Comparison of ENCODE assay signal across 2 cellular contexts in genomic region chr17:58364270-58364942, GRCh38.
TF ChIP-seq lines count a peak whose summit lies in the region.

No MANE protein-coding gene starts in this region.

TF ChIP-seq in K562, 482 proteins besides CTCF, POLR2A, EP300 and RAD21 (continued from another document and continues in another):
- peak; percentile 86 for TF ChIP-seq ZBTB2 (IDR thresholded peaks at IDR 0.05)
- no peak for TF ChIP-seq STAT6 (CRISPR knock-in tag; IDR thresholded peaks at IDR 0.05)
- TF ChIP-seq ZBTB33 (CRISPR knock-in tag; IDR thresholded peaks at IDR 0.05), result no peak
- TF ChIP-seq CREB3L1 (IDR thresholded peaks at IDR 0.05; ENCODE audit: borderline replicate concordance, low read depth), result no peak
- TF ChIP-seq HDAC3 (IDR thresholded peaks at IDR 0.05; ENCODE audit: borderline replicate concordance, partially characterized antibody), result peak; percentile 44
- 0 out of 2 replicates have a peak, but pooled peaks have one; percentile 32 for TF ChIP-seq POLR2G (IDR thresholded peaks at IDR 0.05; ENCODE audit: low read depth, low read length)
- peak; percentile 60 to 78; a peak in 3 of 4 replicates for TF ChIP-seq MAZ (CRISPR knock-in tag; conservative IDR thresholded peaks at IDR 0.05 in 1 of 2, IDR thresholded peaks at IDR 0.05 in 1 of 2)
- TF ChIP-seq MAFK (IDR thresholded peaks at IDR 0.05; ENCODE audit: low read length), result 0 out of 2 replicates have a peak, but pooled peaks have one; percentile 2
- peak; percentile 95 for TF ChIP-seq SMARCE1 (IDR thresholded peaks at IDR 0.05)
- no peak for TF ChIP-seq NR2C2 (CRISPR knock-in tag; IDR thresholded peaks at IDR 0.05)
- TF ChIP-seq NR2C2 (tag; IDR thresholded peaks at IDR 0.05), result peak; percentile 53; the same call in 1 of the 2 replicates
- no peak for TF ChIP-seq RFX5 (IDR thresholded peaks at IDR 0.05; ENCODE audit: low read depth, low read length)
- TF ChIP-seq SMAD4 (CRISPR knock-in tag; conservative IDR thresholded peaks at IDR 0.05), result peak; percentile 55; the same call in 1 of the 2 replicates
- peak; percentile 71; the same call in 1 of the 2 replicates for TF ChIP-seq BCOR (IDR thresholded peaks at IDR 0.05)
- peak; percentile 33; the same call in 1 of the 2 replicates for TF ChIP-seq RAD51 (IDR thresholded peaks at IDR 0.05; ENCODE audit: borderline replicate concordance, low read depth)
- peak; percentile 93 for TF ChIP-seq SOX6 (IDR thresholded peaks at IDR 0.05)
- TF ChIP-seq ZNF197 (CRISPR knock-in tag; IDR thresholded peaks at IDR 0.05; ENCODE audit: low read depth), result no peak
- TF ChIP-seq KDM1A (IDR thresholded peaks at IDR 0.05), result peak; percentile 89 to 91
- no peak for TF ChIP-seq BRF2 (IDR thresholded peaks at IDR 0.05; ENCODE audit: borderline replicate concordance, insufficient read depth, insufficient read length)
- TF ChIP-seq TCF7 (IDR thresholded peaks at IDR 0.05; ENCODE audit: borderline replicate concordance), result no peak
- peak; percentile 67 to 76; a peak in 1 of 4 replicates for TF ChIP-seq ARNT (IDR thresholded peaks at IDR 0.05)
- peak; percentile 87 for TF ChIP-seq GATA2 (CRISPR knock-in tag; IDR thresholded peaks at IDR 0.05)
- TF ChIP-seq TCF3 (CRISPR knock-in tag; IDR thresholded peaks at IDR 0.05), result peak; percentile 86
- TF ChIP-seq POLR2AphosphoS5 (IDR thresholded peaks at IDR 0.05; ENCODE audit: control insufficient read depth, insufficient read depth, low read depth, low read length), result peak; percentile 71; the same call in 1 of the 2 replicates

TF ChIP-seq in HepG2, 621 proteins besides CTCF, POLR2A, EP300 and RAD21 (continued from another document and continues in another):
- TF ChIP-seq TRIM22 (IDR thresholded peaks at IDR 0.05), result no peak
- TF ChIP-seq ZBTB20 (CRISPR knock-in tag; IDR thresholded peaks at IDR 0.05; ENCODE audit: borderline replicate concordance, low read depth), result no peak
- TF ChIP-seq MAFF (IDR thresholded peaks at IDR 0.05; ENCODE audit: low read depth, low read length), result no peak
- TF ChIP-seq HMG20A (CRISPR knock-in tag; IDR thresholded peaks at IDR 0.05; ENCODE audit: borderline replicate concordance), result 0 out of 2 replicates have a peak, but pooled peaks have one; percentile 7
- TF ChIP-seq PATZ1 (CRISPR knock-in tag; IDR thresholded peaks at IDR 0.05), result peak; percentile 97
- no peak for TF ChIP-seq ZNF597 (CRISPR knock-in tag; IDR thresholded peaks at IDR 0.05)
- TF ChIP-seq ZNF674 (CRISPR knock-in tag; IDR thresholded peaks at IDR 0.05; ENCODE audit: low read depth), result peak; percentile 69; the same call in 1 of the 2 replicates
- TF ChIP-seq ZFY (CRISPR knock-in tag; IDR thresholded peaks at IDR 0.05), result peak; percentile 70
- no peak for TF ChIP-seq ZNF468 (CRISPR knock-in tag; IDR thresholded peaks at IDR 0.05)
- TF ChIP-seq HMGXB3 (CRISPR knock-in tag; IDR thresholded peaks at IDR 0.05; ENCODE audit: borderline replicate concordance), result no peak
- no peak for TF ChIP-seq ZNF724P (CRISPR knock-in tag; IDR thresholded peaks at IDR 0.05; ENCODE audit: borderline replicate concordance)
- TF ChIP-seq ZNF160 (CRISPR knock-in tag; IDR thresholded peaks at IDR 0.05), result no peak
- TF ChIP-seq ZNF740 (CRISPR knock-in tag; IDR thresholded peaks at IDR 0.05), result peak; percentile 84
- TF ChIP-seq E2F5 (CRISPR knock-in tag; conservative IDR thresholded peaks at IDR 0.05), result no peak
- TF ChIP-seq GTF3A (CRISPR knock-in tag; conservative IDR thresholded peaks at IDR 0.05), result no peak
- TF ChIP-seq TBP (CRISPR knock-in tag; IDR thresholded peaks at IDR 0.05), result no peak
- TF ChIP-seq DZIP1 (CRISPR knock-in tag; IDR thresholded peaks at IDR 0.05), result 0 out of 2 replicates have a peak, but pooled peaks have one; percentile 23
- no peak for TF ChIP-seq ZBTB43 (CRISPR knock-in tag; conservative IDR thresholded peaks at IDR 0.05)
- no peak for TF ChIP-seq ELK4 (CRISPR knock-in tag; IDR thresholded peaks at IDR 0.05; ENCODE audit: borderline replicate concordance)
- TF ChIP-seq TOE1 (CRISPR knock-in tag; IDR thresholded peaks at IDR 0.05), result 0 out of 2 replicates have a peak, but pooled peaks have one; percentile 64
- peak; percentile 74 for TF ChIP-seq NCOA2 (CRISPR knock-in tag; IDR thresholded peaks at IDR 0.05)
- TF ChIP-seq ZNF878 (CRISPR knock-in tag; IDR thresholded peaks at IDR 0.05), result no peak
- TF ChIP-seq ZNF264 (CRISPR knock-in tag; IDR thresholded peaks at IDR 0.05), result no peak
- no peak for TF ChIP-seq ZNF10 (CRISPR knock-in tag; IDR thresholded peaks at IDR 0.05; ENCODE audit: borderline replicate concordance, low read depth)
- TF ChIP-seq TBX2 (CRISPR knock-in tag; IDR thresholded peaks at IDR 0.05; ENCODE audit: borderline replicate concordance), result peak; percentile 81
- peak; percentile 69; the same call in 1 of the 2 replicates for TF ChIP-seq ZNF780A (CRISPR knock-in tag; IDR thresholded peaks at IDR 0.05)
- TF ChIP-seq YEATS4 (CRISPR knock-in tag; IDR thresholded peaks at IDR 0.05; ENCODE audit: borderline replicate concordance), result no peak
- TF ChIP-seq MZF1 (CRISPR knock-in tag; IDR thresholded peaks at IDR 0.05; ENCODE audit: borderline replicate concordance), result no peak
- peak; percentile 79; the same call in 1 of the 2 replicates for TF ChIP-seq ZFP91 (CRISPR knock-in tag; IDR thresholded peaks at IDR 0.05; ENCODE audit: borderline replicate concordance)
- TF ChIP-seq ZNF782 (CRISPR knock-in tag; IDR thresholded peaks at IDR 0.05; ENCODE audit: borderline replicate concordance), result no peak
- TF ChIP-seq KDM3A (CRISPR knock-in tag; IDR thresholded peaks at IDR 0.05; ENCODE audit: low read depth), result no peak
- TF ChIP-seq NPAS2 (CRISPR knock-in tag; IDR thresholded peaks at IDR 0.05; ENCODE audit: borderline replicate concordance), result no peak
